8 cellular contexts compared by ENCODE assay signal in genomic region chr1:74732960-74733615, GRCh38. TPM values are rescaled to one million over a fixed set of nuclear protein-coding genes. Genes with fewer than 3 reads are reported as not detected.
DNase-seq lines count a peak whose midpoint lies in the region; ATAC-seq and TF ChIP-seq lines count a peak whose summit lies in the region.

CRYZ (minus strand) TSS chr1:74733050; CDS start chr1:74724821, 8,229 bp downstream.
TYW3 (plus strand) TSS chr1:74733152; CDS start chr1:74733245, 93 bp downstream.

- POLR2A ChIA-PET in activated naive CD8-positive, alpha-beta T cell treated with anti-CD3 and anti-CD28 coated beads, Interleukin-2, amount 10 ng/mL, durations not matched to agents 7 days and 5 days (lab: Charles Lee), result interaction anchor here (0.7 to 1.9 kb wide), 4 partner anchors 12 to 535 kb away, joined by 3 to 7 read pairs (median 4); partner anchors contain the start of genes FPGT and LRRIQ3

- H3K36me3 Mint-ChIP-seq in activated naive CD8-positive, alpha-beta T cell treated with anti-CD3 and anti-CD28 coated beads, Interleukin-2, amount 10 ng/mL, durations not matched to agents 7 days and 5 days, result peaks cover 10% of the 10 kb centered on the region

- H3K27me3 ChIP-seq in SU-DHL-6 (ENCODE audit: low read length) (no peaks in the 10 kb centered on the region), cardiac muscle cell (no peaks in the 10 kb centered on the region), trophoblast cell (ENCODE audit: insufficient read depth, low read length) (no peaks in the 10 kb centered on the region), transverse colon (no peaks in the 10 kb centered on the region)

- no peak for TF ChIP-seq EP300 in transverse colon (IDR thresholded peaks at IDR 0.05; ENCODE audit: low read depth)

- H4K12ac ChIP-seq in trophoblast cell (ENCODE audit: low read depth, low read length), result peak within 1 kb of the TSS; percentile 83

- peaks cover 21% of the 10 kb centered on the region for H3K4me1 ChIP-seq in cardiac muscle cell (ENCODE audit: low read depth)
- peaks cover 0 to 2% of the 10 kb centered on the region in 2 experiments for H3K4me1 ChIP-seq in trophoblast cell (ENCODE audit: control insufficient read depth in 1 of 2, insufficient read depth in 2 of 2, low read length in 2 of 2)
- peaks cover 15 to 29% (median 23%) of the 10 kb centered on the region in 4 donors for H3K4me1 ChIP-seq in transverse colon

- H3K27ac Mint-ChIP-seq in activated naive CD8-positive, alpha-beta T cell treated with anti-CD3 and anti-CD28 coated beads, Interleukin-2, amount 10 ng/mL, durations not matched to agents 7 days and 5 days, result peak within 1 kb of the TSS; percentile 99

- peak; percentile 58 for DNase-seq in GM10266 (ENCODE audit: extremely low spot score)
- DNase-seq in NCI-H128 (lab: John Stamatoyannopoulos, UW; ENCODE audit: unreplicated experiment), result peak; percentile 82
- DNase-seq in activated naive CD8-positive, alpha-beta T cell treated with anti-CD3 and anti-CD28 coated beads, Interleukin-2, amount 10 ng/mL, durations not matched to agents 7 days and 5 days, result peak; percentile 82
- DNase-seq in cardiac muscle cell (ENCODE audit: low read depth in 1 of 2, low spot score in 1 of 2), result peak; percentile 94 to 96
- peak; percentile 92 to 96 for DNase-seq in trophoblast cell
- peak; percentile 90 for DNase-seq in transverse colon

- peak within 1 kb of the TSS; percentile 87 for H3K9ac ChIP-seq in SU-DHL-6 (ENCODE audit: low read length)
- H3K9ac ChIP-seq in trophoblast cell (ENCODE audit: low read length), result peak within 1 kb of the TSS; percentile 64

- peak; percentile 54 for TF ChIP-seq POLR2A in transverse colon (IDR thresholded peaks at IDR 0.05)

- no peaks in the 10 kb centered on the region for H4K20me1 ChIP-seq in SU-DHL-6 (ENCODE audit: low read depth, low read length)

- H3K4me3 ChIP-seq in SU-DHL-6 (ENCODE audit: insufficient read depth, low read length, poor library complexity, severe bottlenecking), result peak within 1 kb of the TSS; percentile 97
- H3K4me3 ChIP-seq in cardiac muscle cell, result peak within 1 kb of the TSS; percentile 86
- peak within 1 kb of the TSS; percentile 82 for H3K4me3 ChIP-seq in trophoblast cell (ENCODE audit: low read depth, low read length)
- peak within 1 kb of the TSS; percentile 51 to 93 (median 70) for H3K4me3 ChIP-seq in transverse colon

- H3K27ac ChIP-seq in SU-DHL-6 (ENCODE audit: low read depth, low read length), result peak within 1 kb of the TSS; percentile 90
- peak within 1 kb of the TSS; percentile 92 for H3K27ac ChIP-seq in cardiac muscle cell
- peak within 1 kb of the TSS; percentile 79 for H3K27ac ChIP-seq in trophoblast cell (ENCODE audit: low read depth, low read length)
- H3K27ac ChIP-seq in transverse colon, result peak within 1 kb of the TSS; percentile 84 to 94 (median 92)

- H3K4ac ChIP-seq in trophoblast cell (ENCODE audit: low read depth, low read length), result no peak within 1 kb of the TSS

- peak within 1 kb of the TSS; percentile 75 for H3K14ac ChIP-seq in trophoblast cell (ENCODE audit: low read length)

- intact Hi-C loops in transverse colon (cut with DNase I; ENCODE audit: low total_unique reads), result no loop called here

- H2BK5ac ChIP-seq in trophoblast cell (ENCODE audit: low read depth, low read length, poor library complexity), result peak within 1 kb of the TSS; percentile 44

- H2AK5ac ChIP-seq in trophoblast cell (ENCODE audit: low read length), result no peak within 1 kb of the TSS

- peak; percentile 77 for ATAC-seq in HG02642 (IDR thresholded peaks at IDR 0.05; ENCODE audit: poor library complexity, unreplicated experiment)
- peak; percentile 89 for ATAC-seq in activated naive CD8-positive, alpha-beta T cell treated with anti-CD3 and anti-CD28 coated beads, Interleukin-2, amount 10 ng/mL, durations not matched to agents 7 days and 5 days (ENCODE audit: low read depth)

- peaks cover 40% of the 10 kb centered on the region for H3K79me2 ChIP-seq in SU-DHL-6 (ENCODE audit: insufficient read depth, low read length)
- peaks cover 3% of the 10 kb centered on the region for H3K79me2 ChIP-seq in trophoblast cell (ENCODE audit: control insufficient read depth, insufficient read depth, low read length, poor library complexity)

- H3F3A ChIP-seq in SU-DHL-6 (ENCODE audit: insufficient read depth), result peaks cover 29% of the 10 kb centered on the region

- H3K9me3 Mint-ChIP-seq in activated naive CD8-positive, alpha-beta T cell treated with anti-CD3 and anti-CD28 coated beads, Interleukin-2, amount 10 ng/mL, durations not matched to agents 7 days and 5 days, result no peaks in the 10 kb centered on the region

- no CpG with 5 or more reads among the region's 30 CpGs for WGBS in trophoblast cell (ENCODE audit: extremely low coverage, insufficient coverage, insufficient read length)
- 0 to 3% methylated on average over 4 to 30 of the region's 30 CpGs for WGBS in transverse colon (ENCODE audit: low coverage in 1 of 2), 2 donors

- H3K23ac ChIP-seq in trophoblast cell (ENCODE audit: low read length), result no peak within 1 kb of the TSS

- no peaks in the 10 kb centered on the region for H3K9me3 ChIP-seq in SU-DHL-6 (ENCODE audit: insufficient read depth, low read length)
- no peaks in the 10 kb centered on the region for H3K9me3 ChIP-seq in cardiac muscle cell (ENCODE audit: low read depth)
- no peaks in the 10 kb centered on the region for H3K9me3 ChIP-seq in trophoblast cell (ENCODE audit: insufficient read depth, low read depth, low read length)
- no peaks in the 10 kb centered on the region for H3K9me3 ChIP-seq in transverse colon

- H3K4me2 ChIP-seq in SU-DHL-6 (ENCODE audit: low read depth, low read length, poor library complexity, severe bottlenecking) (peak within 1 kb of the TSS; percentile 96), trophoblast cell (ENCODE audit: low read length) (peak within 1 kb of the TSS; percentile 93)

- peak within 1 kb of the TSS; percentile 98 for H3K4me3 Mint-ChIP-seq in activated naive CD8-positive, alpha-beta T cell treated with anti-CD3 and anti-CD28 coated beads, Interleukin-2, amount 10 ng/mL, durations not matched to agents 7 days and 5 days

- H3K36me3 ChIP-seq in SU-DHL-6 (ENCODE audit: low read length) (peaks cover 16% of the 10 kb centered on the region), cardiac muscle cell (peaks cover 11% of the 10 kb centered on the region), trophoblast cell (ENCODE audit: control insufficient read depth in 1 of 2, insufficient read depth in 2 of 2, low read length in 2 of 2) (peaks cover 0 to 7% of the 10 kb centered on the region in 2 experiments), transverse colon (peaks cover 0 to 5% (median 0%) of the 10 kb centered on the region in 4 donors)

- no peaks in the 10 kb centered on the region for H3K9me2 ChIP-seq in SU-DHL-6 (replicated peaks; ENCODE audit: insufficient read depth, low read length)

- peak within 1 kb of the TSS; percentile 63 for H4K91ac ChIP-seq in trophoblast cell (ENCODE audit: low read depth, low read length)

- peak within 1 kb of the TSS; percentile 55 for H2BK120ac ChIP-seq in trophoblast cell (ENCODE audit: insufficient read depth, low read length, poor library complexity)

- in situ Hi-C loops in transverse colon (cut with MboI; ENCODE audit: low pct_ligation_motif_present in 1 of 4, low pct_unique_long_range_greater_than_20kb in 1 of 4, low sequenced_read_pairs in 3 of 4), result no loop called here

- peaks cover 27% of the 10 kb centered on the region for H3K4me1 Mint-ChIP-seq in activated naive CD8-positive, alpha-beta T cell treated with anti-CD3 and anti-CD28 coated beads, Interleukin-2, amount 10 ng/mL, durations not matched to agents 7 days and 5 days

- H2BK12ac ChIP-seq in trophoblast cell (ENCODE audit: low read length), result peak within 1 kb of the TSS; percentile 12

- H2AFZ ChIP-seq in SU-DHL-6 (ENCODE audit: low read depth, low read length, severe bottlenecking), result peak within 1 kb of the TSS; percentile 98
- peak within 1 kb of the TSS; percentile 46 for H2AFZ ChIP-seq in trophoblast cell (ENCODE audit: insufficient read depth, low read length, poor library complexity)

- H3K27me3 Mint-ChIP-seq in activated naive CD8-positive, alpha-beta T cell treated with anti-CD3 and anti-CD28 coated beads, Interleukin-2, amount 10 ng/mL, durations not matched to agents 7 days and 5 days, result no peaks in the 10 kb centered on the region

- H4K8ac ChIP-seq in trophoblast cell (ENCODE audit: low read depth, low read length), result peak within 1 kb of the TSS; percentile 82

- H3K79me1 ChIP-seq in trophoblast cell (ENCODE audit: low read length), result peaks cover 5% of the 10 kb centered on the region

- H3K18ac ChIP-seq in trophoblast cell (ENCODE audit: low read length), result peak within 1 kb of the TSS; percentile 57

- TF ChIP-seq CTCF in GM10266 (IDR thresholded peaks at IDR 0.05; ENCODE audit: control insufficient read depth, insufficient read depth, low read depth, missing control alignments) (no peak), SU-DHL-6 (IDR thresholded peaks at IDR 0.05; ENCODE audit: insufficient read depth, low read length, poor library complexity, severe bottlenecking) (no peak), cardiac muscle cell (IDR thresholded peaks at IDR 0.05; ENCODE audit: low read depth, low read length) (no peak), transverse colon (IDR thresholded peaks at IDR 0.05) (no peak)

RNA-seq across cellular contexts. Expression of gene CRYZ, which starts in this region (rescaled TPM):
- total RNA-seq in activated naive CD8-positive, alpha-beta T cell treated with anti-CD3 and anti-CD28 coated beads, Interleukin-2, amount 10 ng/mL, durations not matched to agents 7 days and 5 days, result 10 to 100 TPM; 18.4 to 19.6 TPM
- 50.1 and 62.2 TPM in 2 replicates for total RNA-seq in cardiac muscle cell
- polyA plus RNA-seq in cardiac muscle cell, result 99.8 and 101 TPM in 2 replicates
- 30.4 and 31.4 TPM in 2 replicates for polyA plus RNA-seq in trophoblast cell (2013)
- 10 to 100 TPM in 3 of 4 donors, 1 to 10 TPM in 1; 1.5 to 22.7 (median 14.0) TPM for total RNA-seq in transverse colon

RNA-seq across cellular contexts. Expression of gene TYW3, which starts in this region (rescaled TPM):
- total RNA-seq in activated naive CD8-positive, alpha-beta T cell treated with anti-CD3 and anti-CD28 coated beads, Interleukin-2, amount 10 ng/mL, durations not matched to agents 7 days and 5 days, result 10 to 100 TPM; 17.1 to 18.8 TPM
- total RNA-seq in cardiac muscle cell (8.5 and 10.9 TPM in 2 replicates), transverse colon (10 to 100 TPM in 1 of 4 donors, 1 to 10 TPM in 2, under 1 TPM in 1; 0.80 to 11.2 (median 8.3) TPM)
- 22.0 and 22.9 TPM in 2 replicates for polyA plus RNA-seq in cardiac muscle cell
- 16.3 and 16.8 TPM in 2 replicates for polyA plus RNA-seq in trophoblast cell (2013)

Comparison
In these comparisons a context has a peak if more than half of its experiments do, and no peak if none do; other contexts are left out.
1. Peak in every context shown above with its lines: DNase-seq, ATAC-seq, H3K4me3 ChIP-seq and H3K27ac ChIP-seq.